ENCODE assay signal across 8 cellular contexts in genomic region chr10:102796407-102797176, GRCh38. TPM values are rescaled to one million over a fixed set of nuclear protein-coding genes. Genes with fewer than 3 reads are reported as not detected.
DNase-seq lines count a peak whose midpoint lies in the region; ATAC-seq and TF ChIP-seq lines count a peak whose summit lies in the region.

No MANE protein-coding gene starts in this region.

- H3K27me3 Mint-ChIP-seq in activated CD4-positive, alpha-beta memory T cell treated with anti-CD3 and anti-CD28 coated beads for 36 hours: no peaks in the 10 kb centered on the region
- H3K27me3 Mint-ChIP-seq in glutamatergic neuron (ENCODE audit: unreplicated experiment): peaks cover 2% of the 10 kb centered on the region

- peaks cover 0 to 7% of the 10 kb centered on the region in 2 donors for H3K4me1 ChIP-seq in esophagus (ENCODE audit: control insufficient read depth in 2 of 2, insufficient read depth in 2 of 2, low read length in 1 of 2)
- peaks cover 0 to 100% (median 80%) of the 10 kb centered on the region in 4 donors for H3K4me1 ChIP-seq in tibial artery

- H3K4me3 ChIP-seq in HL-60 (replicated peaks; ENCODE audit: insufficient read depth, low read length) (peak overlapping the region; percentile 10; the same call in 1 of the 2 replicates), esophagus (ENCODE audit: low read depth in 1 of 2, low read length in 2 of 2) (no peak overlapping the region), tibial artery (no peak overlapping the region)

- H3K4me1 Mint-ChIP-seq in activated CD4-positive, alpha-beta memory T cell treated with anti-CD3 and anti-CD28 coated beads for 36 hours (ENCODE audit: low read depth): peaks cover 32% of the 10 kb centered on the region
- peaks cover 4% of the 10 kb centered on the region for H3K4me1 Mint-ChIP-seq in glutamatergic neuron (ENCODE audit: low read depth, unreplicated experiment)

- POLR2A ChIA-PET in activated CD4-positive, alpha-beta memory T cell treated with anti-CD3 and anti-CD28 coated beads for 36 hours (lab: Charles Lee): no interaction called here

- TF ChIP-seq CTCF in HL-60 (IDR thresholded peaks at IDR 0.05; ENCODE audit: insufficient read depth, low read length) (no peak), tibial artery (IDR thresholded peaks at IDR 0.05) (no peak), glutamatergic neuron (IDR thresholded peaks at IDR 0.05; ENCODE audit: partially characterized antibody, unreplicated experiment) (no peak)

- intact Hi-C loops in activated CD4-positive, alpha-beta memory T cell treated with anti-CD3 and anti-CD28 coated beads for 36 hours (cut with micrococcal nuclease): no loop called here
- intact Hi-C loops in tibial artery (cut with DNase I; ENCODE audit: low total_unique reads): no loop called here

- H3K36me3 Mint-ChIP-seq in activated CD4-positive, alpha-beta memory T cell treated with anti-CD3 and anti-CD28 coated beads for 36 hours: peaks cover 16% of the 10 kb centered on the region
- H3K36me3 Mint-ChIP-seq in glutamatergic neuron (ENCODE audit: unreplicated experiment): no peaks in the 10 kb centered on the region

- H3K4me3 Mint-ChIP-seq in activated CD4-positive, alpha-beta memory T cell treated with anti-CD3 and anti-CD28 coated beads for 36 hours: no peak overlapping the region
- no peak overlapping the region for H3K4me3 Mint-ChIP-seq in glutamatergic neuron (ENCODE audit: unreplicated experiment)

- 46 to 49% methylated on average over 9 of the region's 9 CpGs for WGBS in esophagus, 2 donors

- H3K27me3 ChIP-seq in HL-60 (ENCODE audit: insufficient read depth, poor library complexity, severe bottlenecking) (no peaks in the 10 kb centered on the region), esophagus (ENCODE audit: control insufficient read depth in 1 of 2, insufficient read depth in 2 of 2, low read length in 2 of 2) (no peaks in the 10 kb centered on the region), tibial artery (no peaks in the 10 kb centered on the region)

- peak; percentile 81 for DNase-seq in AG20443 (ENCODE audit: low spot score)
- DNase-seq in HL-60 (ENCODE audit: low read depth in 1 of 2, low spot score in 1 of 2): peak; percentile 56 to 92
- DNase-seq in activated CD4-positive, alpha-beta memory T cell treated with anti-CD3 and anti-CD28 coated beads for 36 hours: peak; percentile 78
- peak; percentile 38 for DNase-seq in occipital lobe (lab: John Stamatoyannopoulos, UW)
- peak; percentile 92 to 94 for DNase-seq in tibial artery
- no peak for DNase-seq in glutamatergic neuron

- CTCF ChIA-PET in activated CD4-positive, alpha-beta memory T cell treated with anti-CD3 and anti-CD28 coated beads for 36 hours (lab: Charles Lee): interaction anchor here (0.7 kb wide), 1 partner anchor 53 kb away, joined by 3 read pairs; the partner anchor contains the start of gene WBP1L

- peak overlapping the region; percentile 49 for H3K27ac Mint-ChIP-seq in activated CD4-positive, alpha-beta memory T cell treated with anti-CD3 and anti-CD28 coated beads for 36 hours
- H3K27ac Mint-ChIP-seq in glutamatergic neuron (ENCODE audit: unreplicated experiment): no peak overlapping the region

- H3K36me3 ChIP-seq in esophagus (ENCODE audit: control insufficient read depth in 2 of 2, insufficient read depth in 2 of 2, low read length in 1 of 2): peaks cover 0 to 10% of the 10 kb centered on the region in 2 donors
- H3K36me3 ChIP-seq in tibial artery: peaks cover 21 to 24% (median 22%) of the 10 kb centered on the region in 3 donors

- ATAC-seq in GM19467 (IDR thresholded peaks at IDR 0.05; ENCODE audit: unreplicated experiment): peak; percentile 89

- H3K27ac ChIP-seq in HL-60 (replicated peaks) (peak overlapping the region; percentile 76), esophagus (ENCODE audit: low read depth in 2 of 2, low read length in 1 of 2) (peak overlapping the region; percentile 28 to 72), tibial artery (peak overlapping the region; percentile 64 to 72)

- H3K9me3 ChIP-seq in esophagus (ENCODE audit: control insufficient read depth in 2 of 2, insufficient read depth in 1 of 2, low read depth in 1 of 2, low read length in 1 of 2) (no peaks in the 10 kb centered on the region), tibial artery (no peaks in the 10 kb centered on the region)

- H3K9me3 Mint-ChIP-seq in activated CD4-positive, alpha-beta memory T cell treated with anti-CD3 and anti-CD28 coated beads for 36 hours: no peaks in the 10 kb centered on the region
- H3K9me3 Mint-ChIP-seq in glutamatergic neuron (ENCODE audit: unreplicated experiment): no peaks in the 10 kb centered on the region

RNA-seq across cellular contexts. Expression of gene CYP17A1, which starts 40.6 kb away (rescaled TPM):
- not detected for total RNA-seq in activated CD4-positive, alpha-beta memory T cell treated with anti-CD3 and anti-CD28 coated beads for 36 hours
- under 1 TPM in 1 of 2 donors, not detected in 1; 0.71 TPM for polyA plus RNA-seq in esophagus
- total RNA-seq in occipital lobe: not detected
- not detected for total RNA-seq in glutamatergic neuron (ENCODE audit: unreplicated experiment)

RNA-seq across cellular contexts. Expression of gene WBP1L, which starts 52.8 kb away (rescaled TPM):
- total RNA-seq in activated CD4-positive, alpha-beta memory T cell treated with anti-CD3 and anti-CD28 coated beads for 36 hours: 10 to 100 TPM; 14.6 to 15.9 TPM
- polyA plus RNA-seq in esophagus: 10 to 100 TPM; 13.4 to 17.1 TPM
- total RNA-seq in occipital lobe: 31.5 TPM
- total RNA-seq in glutamatergic neuron (ENCODE audit: unreplicated experiment): 29.6 TPM

RNA-seq across cellular contexts. Expression of gene BORCS7, which starts 57.5 kb away (rescaled TPM):
- 1 to 10 TPM; 5.0 to 5.9 TPM for total RNA-seq in activated CD4-positive, alpha-beta memory T cell treated with anti-CD3 and anti-CD28 coated beads for 36 hours
- polyA plus RNA-seq in esophagus: 10 to 100 TPM; 12.3 to 14.5 TPM
- total RNA-seq in occipital lobe (26.8 TPM), glutamatergic neuron (ENCODE audit: unreplicated experiment) (9.2 TPM)
